ENCODE assay signal across 23 cellular contexts in genomic region chr6:90978046-90978445, GRCh38.
A peak's percentile ranks its signal among the peaks of the same experiment; 100 is the strongest.
DNase-seq lines count a peak whose midpoint lies in the region; ATAC-seq and TF ChIP-seq lines count a peak whose summit lies in the region.
"Had no signal": no experiment of that assay in that cellular context is flagged by ENCODE, and none has a peak within 500 bp of the region (broad histone marks: within the 10 kb centered on the region; RNA-seq: fewer than 3 reads in every experiment).

No MANE protein-coding gene starts in this region.

- no peaks in the 10 kb centered on the region for H3K27me3 ChIP-seq in uterus
- H3K27me3 ChIP-seq: esophagus squamous epithelium, heart left ventricle, neural progenitor cell had no signal

- TF ChIP-seq CTCF in GM20000 (IDR thresholded peaks at IDR 0.05; ENCODE audit: extremely low read depth, missing control alignments) (no peak), choroid plexus epithelial cell (conservative IDR thresholded peaks at IDR 0.05; ENCODE audit: low read depth, low read length) (no peak), uterus (IDR thresholded peaks at IDR 0.05) (no peak)

- H3K4me1 ChIP-seq in uterus = no peaks in the 10 kb centered on the region
- H3K4me1 ChIP-seq: esophagus squamous epithelium, heart left ventricle, neural progenitor cell had no signal

- H3K36me3 ChIP-seq in uterus = no peaks in the 10 kb centered on the region
- H3K36me3 ChIP-seq: esophagus squamous epithelium, heart left ventricle, neural progenitor cell had no signal

- H3K4me3 ChIP-seq in choroid plexus epithelial cell (ENCODE audit: low read depth, low read length) (no peak overlapping the region), uterus (no peak overlapping the region)
- H3K4me3 ChIP-seq: esophagus squamous epithelium, heart left ventricle, neural progenitor cell had no signal

- peak; percentile 18 for DNase-seq in GM20000 (ENCODE audit: low spot score)
- DNase-seq in choroid plexus epithelial cell (ENCODE audit: low read depth) = peak; percentile 7
- no peak for DNase-seq in uterus
- DNase-seq in left cardiac atrium = no peak
- DNase-seq in globus pallidus (ENCODE audit: low spot score) = no peak
- DNase-seq: activated CD8-positive, alpha-beta T cell treated with anti-CD3 and anti-CD28 coated beads, Interleukin-2, amount 10 ng/mL, durations not matched to agents 7 days and 5 days; activated naive CD8-positive, alpha-beta T cell treated with anti-CD3 and anti-CD28 coated beads, Interleukin-2, amount 50 U/mL, for 24 hours; CD4-positive, CD25-positive, alpha-beta regulatory T cell; DMS79 treated with DMSO at 0.1 percent for 48 hours; effector CD4-positive, alpha-beta T cell; esophagus squamous epithelium; GOT3; heart left ventricle; islet precursor cell; midbrain; NCI-H1105; NK-92 treated with Interleukin-12 subunit alpha and Interleukin-12 subunit beta, amount 100 ng/mL, for 24 hours; right cardiac atrium had no signal

- H3K9me3 ChIP-seq in uterus = no peaks in the 10 kb centered on the region
- H3K9me3 ChIP-seq: esophagus squamous epithelium, heart left ventricle had no signal

- intact Hi-C loops in uterus (cut with DNase I; ENCODE audit: low total_unique reads) (no loop called here), left cardiac atrium (cut with DNase I) (no loop called here)

- H3K27ac ChIP-seq in uterus = no peak overlapping the region
- H3K27ac ChIP-seq: esophagus squamous epithelium, heart left ventricle, KMS-11, neural progenitor cell had no signal

- TF ChIP-seq POLR2A in uterus (IDR thresholded peaks at IDR 0.05) = no peak

- ATAC-seq in GM18502 (IDR thresholded peaks at IDR 0.05; ENCODE audit: poor library complexity, unreplicated experiment) (peak; percentile 67), HG03175 (IDR thresholded peaks at IDR 0.05; ENCODE audit: unreplicated experiment) (peak; percentile 69), left cardiac atrium (no peak), HG03097 (IDR thresholded peaks at IDR 0.05; ENCODE audit: low FRiP score, unreplicated experiment) (no peak)
- ATAC-seq: activated CD8-positive, alpha-beta T cell treated with anti-CD3 and anti-CD28 coated beads, Interleukin-2, amount 10 ng/mL, durations not matched to agents 7 days and 5 days; activated naive CD8-positive, alpha-beta T cell treated with anti-CD3 and anti-CD28 coated beads, Interleukin-2, amount 50 U/mL, for 24 hours; heart left ventricle; right cardiac atrium had no signal

Comparison
In these comparisons a context has a peak if more than half of its experiments do, and no peak if none do; other contexts are left out.
1. ATAC-seq: peak in GM18502 (single experiment) and HG03175 (single experiment); none in left cardiac atrium (0 of 2) and HG03097 (single experiment).
2. DNase-seq: peak in GM20000 (single experiment) and choroid plexus epithelial cell (single experiment); none in uterus (0 of 2), left cardiac atrium (single experiment) and globus pallidus (single experiment).